ENCODE assay signal across 1 cellular context in the genomic region with DNA sequence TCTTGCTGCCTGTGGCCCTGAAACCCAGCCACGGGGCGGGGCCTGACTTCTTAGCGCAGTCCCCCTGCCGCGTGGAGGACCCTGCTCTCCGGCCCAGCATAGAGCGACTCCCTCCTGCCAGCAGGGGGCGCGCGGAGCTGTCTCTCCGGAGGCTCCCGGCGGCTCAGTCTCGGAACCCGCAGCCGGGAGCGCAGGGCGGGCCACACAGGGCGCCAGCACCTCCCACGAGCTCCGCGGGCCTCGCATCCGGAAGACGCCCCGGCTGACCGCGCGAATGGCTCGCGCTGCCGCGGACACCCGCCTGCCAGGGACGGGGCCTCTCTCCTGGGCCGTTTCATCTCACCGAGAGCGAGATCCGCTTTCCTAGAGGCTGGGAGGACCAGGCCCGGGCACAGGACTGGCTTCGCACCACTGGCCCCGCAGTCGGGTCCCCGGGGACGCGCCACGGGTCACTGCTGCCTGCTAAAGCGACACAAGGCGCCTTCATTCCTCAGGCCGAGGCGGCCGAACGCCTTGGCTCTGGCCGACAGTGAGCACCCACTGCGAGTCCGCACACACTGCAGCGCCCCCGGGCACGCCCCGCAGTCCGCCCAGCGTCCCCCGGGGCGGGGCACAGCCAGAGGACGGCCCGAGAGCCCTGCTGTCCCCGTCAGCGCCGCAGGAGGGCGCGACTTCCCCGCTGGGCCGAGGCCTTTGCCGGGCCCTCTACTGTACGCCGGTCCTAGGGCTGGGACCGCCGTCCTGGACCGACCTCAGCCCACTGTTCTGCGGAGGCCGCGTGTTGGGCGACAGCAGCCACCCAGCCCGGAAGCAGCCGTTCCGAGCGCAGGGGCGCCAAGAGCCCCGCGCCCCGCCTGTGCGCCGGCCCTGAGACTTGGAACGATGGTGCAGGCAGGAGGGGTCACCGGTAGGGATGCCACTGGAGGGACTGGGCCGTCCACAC.
A peak's percentile ranks its signal among the peaks of the same experiment; 100 is the strongest.
TF ChIP-seq lines count a peak whose summit lies in the region.

No MANE protein-coding gene starts in this region.

TF ChIP-seq in HepG2, 621 proteins besides CTCF, POLR2A, EP300 and RAD21 (continued from another document):
- TF ChIP-seq ZNF33B (CRISPR knock-in tag; IDR thresholded peaks at IDR 0.05), result peak; percentile 65
- peak; percentile 91 for TF ChIP-seq ZNF274 (CRISPR knock-in tag; IDR thresholded peaks at IDR 0.05)
- TF ChIP-seq ATF7-NPFF (CRISPR knock-in tag; IDR thresholded peaks at IDR 0.05; ENCODE audit: low read depth), result no peak; the same call in 1 of the 2 replicates
